Comparison of ENCODE assay signal across 1 cellular context in genomic region chr12:124709722-124710656, GRCh38.
TF ChIP-seq lines count a peak whose summit lies in the region.

No MANE protein-coding gene starts in this region.

TF ChIP-seq in IMR-90, 13 proteins besides CTCF, POLR2A, EP300 and RAD21:
- TF ChIP-seq FOS (IDR thresholded peaks at IDR 0.05; ENCODE audit: low read depth, low read length) = no peak
- no peak for TF ChIP-seq MXI1 (IDR thresholded peaks at IDR 0.05; ENCODE audit: borderline replicate concordance, low read depth, low read length)
- TF ChIP-seq RFX5 (IDR thresholded peaks at IDR 0.05; ENCODE audit: low read depth, low read length) = no peak
- TF ChIP-seq SMC3 (IDR thresholded peaks at IDR 0.05; ENCODE audit: low read depth, low read length) = peak; percentile 52
- peak; percentile 87 for TF ChIP-seq CEBPB (IDR thresholded peaks at IDR 0.05; ENCODE audit: low read depth, low read length)
- no peak for TF ChIP-seq NFE2L2 (IDR thresholded peaks at IDR 0.05; ENCODE audit: low read depth, low read length)
- peak; percentile 27 for TF ChIP-seq RCOR1 (IDR thresholded peaks at IDR 0.05; ENCODE audit: insufficient replicate concordance, low read length)
- no peak for TF ChIP-seq ELK1 (IDR thresholded peaks at IDR 0.05; ENCODE audit: borderline replicate concordance, low read depth, low read length)
TF ChIP-seq in IMR-90: peak in this region for 3.
